In the genomic region with DNA sequence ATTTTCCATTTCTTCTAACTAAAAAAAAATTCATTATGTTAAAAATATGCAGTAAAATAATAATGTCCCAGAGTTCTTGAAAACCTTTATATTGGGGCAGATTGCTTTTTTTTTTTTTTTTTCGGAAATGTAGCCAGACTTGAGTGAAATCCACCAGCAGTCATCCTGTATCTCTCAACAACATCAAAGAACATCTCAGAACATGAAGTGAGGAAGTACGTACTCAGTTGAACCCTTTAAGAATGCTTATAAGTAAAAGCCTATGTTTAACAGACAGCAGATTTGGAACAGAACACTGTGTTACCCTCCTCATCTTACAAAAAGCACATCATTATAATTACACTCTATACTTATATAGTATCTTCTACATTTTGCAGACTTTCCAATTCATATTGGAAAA, we compare ENCODE assay signal across 24 cellular contexts. TPM values are rescaled to one million over a fixed set of nuclear protein-coding genes. Genes with fewer than 3 reads are reported as not detected.
DNase-seq lines count a peak whose midpoint lies in the region; ATAC-seq and TF ChIP-seq lines count a peak whose summit lies in the region.
"Had no signal": no experiment of that assay in that cellular context is flagged by ENCODE, and none has a peak within 500 bp of the region (broad histone marks: within the 10 kb centered on the region; RNA-seq: fewer than 3 reads in every experiment).

No MANE protein-coding gene starts in this region.

- no peaks in the 10 kb centered on the region for H3K9me3 Mint-ChIP-seq in CD14-positive monocyte
- no peaks in the 10 kb centered on the region for H3K9me3 Mint-ChIP-seq in CD4-positive, alpha-beta T cell
- H3K9me3 Mint-ChIP-seq in dendritic cell treated with granulocyte-macrophage colony-stimulating factor and Interleukin-4, amounts not matched to agents 40 ng/mL and 50 ng/mL, for 4 days, result no peaks in the 10 kb centered on the region
- H3K9me3 Mint-ChIP-seq: endodermal cell, IgD-negative memory B cell, mesothelial cell of epicardium had no signal

- H3K27ac ChIP-seq in CD4-positive, alpha-beta T cell (ENCODE audit: low read depth, low read length), result no peak overlapping the region
- H3K27ac ChIP-seq: breast epithelium, colonic mucosa, esophagus muscularis mucosa, gastroesophageal sphincter, PC-9 had no signal

- H3K4me1 Mint-ChIP-seq in CD14-positive monocyte, result peaks cover 55% of the 10 kb centered on the region
- peaks cover 65% of the 10 kb centered on the region for H3K4me1 Mint-ChIP-seq in CD4-positive, alpha-beta T cell (ENCODE audit: low read depth)
- peaks cover 44% of the 10 kb centered on the region for H3K4me1 Mint-ChIP-seq in dendritic cell treated with granulocyte-macrophage colony-stimulating factor and Interleukin-4, amounts not matched to agents 40 ng/mL and 50 ng/mL, for 4 days (ENCODE audit: low read depth)

- peak; percentile 63 for ATAC-seq in CD4-positive, alpha-beta T cell (ENCODE audit: poor library complexity)
- no peak for ATAC-seq in HG03565 (IDR thresholded peaks at IDR 0.05; ENCODE audit: unreplicated experiment)
- ATAC-seq: gastroesophageal sphincter had no signal

- peaks cover 18% of the 10 kb centered on the region in 2 donors for H3K36me3 Mint-ChIP-seq in CD14-positive monocyte
- peaks cover 6% of the 10 kb centered on the region for H3K36me3 Mint-ChIP-seq in CD4-positive, alpha-beta T cell (ENCODE audit: low read depth)
- H3K36me3 Mint-ChIP-seq in dendritic cell treated with granulocyte-macrophage colony-stimulating factor and Interleukin-4, amounts not matched to agents 40 ng/mL and 50 ng/mL, for 4 days (ENCODE audit: low read depth), result peaks cover 17% of the 10 kb centered on the region
- H3K36me3 Mint-ChIP-seq: IgD-negative memory B cell, mesothelial cell of epicardium had no signal

- no peak for TF ChIP-seq CTCF in CD14-positive monocyte (IDR thresholded peaks at IDR 0.05)
- no peak for TF ChIP-seq CTCF in CD4-positive, alpha-beta T cell (IDR thresholded peaks at IDR 0.05)

- CTCF ChIA-PET in CD4-positive, alpha-beta T cell (lab: Charles Lee), result interaction anchor here (0.6 to 1.2 kb wide), 2 partner anchors 9 to 13 kb away, joined by 3 read pairs; no protein-coding TSS in a partner anchor

- H3K27me3 Mint-ChIP-seq in CD14-positive monocyte (ENCODE audit: low read depth in 3 of 3), result no peaks in the 10 kb centered on the region
- H3K27me3 Mint-ChIP-seq in CD4-positive, alpha-beta T cell, result peaks cover 5% of the 10 kb centered on the region
- no peaks in the 10 kb centered on the region for H3K27me3 Mint-ChIP-seq in dendritic cell treated with granulocyte-macrophage colony-stimulating factor and Interleukin-4, amounts not matched to agents 40 ng/mL and 50 ng/mL, for 4 days

- POLR2A ChIA-PET in CD4-positive, alpha-beta T cell (lab: Charles Lee), result interaction anchor here (1.2 kb wide), 1 partner anchor 51 kb away, joined by 3 read pairs; a partner anchor contains a TSS

- no peaks in the 10 kb centered on the region for H3K27me3 ChIP-seq in CD4-positive, alpha-beta T cell (ENCODE audit: control insufficient read depth, insufficient read depth, low read length)
- H3K27me3 ChIP-seq: breast epithelium had no signal

- H3K4me3 Mint-ChIP-seq in CD14-positive monocyte, result no peak overlapping the region
- H3K4me3 Mint-ChIP-seq in CD4-positive, alpha-beta T cell, result peak overlapping the region; percentile 37
- H3K4me3 Mint-ChIP-seq in dendritic cell treated with granulocyte-macrophage colony-stimulating factor and Interleukin-4, amounts not matched to agents 40 ng/mL and 50 ng/mL, for 4 days, result no peak overlapping the region
- H3K4me3 Mint-ChIP-seq: endodermal cell, mesothelial cell of epicardium had no signal

- intact Hi-C loops in CD14-positive monocyte (cut with micrococcal nuclease), result loop anchor here (10.0 kb wide), 3 partner anchors 46 to 774 kb away; no protein-coding TSS in a partner anchor
- intact Hi-C loops in CD4-positive, alpha-beta T cell (cut with DNase I, micrococcal nuclease), result no loop called here
- intact Hi-C loops in dendritic cell treated with granulocyte-macrophage colony-stimulating factor and Interleukin-4, amounts not matched to agents 40 ng/mL and 50 ng/mL, for 4 days (cut with micrococcal nuclease), result no loop called here

- no peak for DNase-seq in CD14-positive monocyte (ENCODE audit: low spot score)
- DNase-seq in CD4-positive, alpha-beta T cell, result no peak
- DNase-seq in MV-4-11 (lab: John Stamatoyannopoulos, UW), result peak; percentile 34
- no peak for DNase-seq in inferior parietal cortex (ENCODE audit: extremely low spot score)
- DNase-seq in UCSD-AML1 (lab: John Stamatoyannopoulos, UW; ENCODE audit: unreplicated experiment), result no peak
- DNase-seq: activated naive CD4-positive, alpha-beta T cell; amygdala; colonic mucosa; endodermal cell; hypothalamus; MM.1S; NCI-H524; NK-92 treated with Interleukin-12 subunit alpha and Interleukin-12 subunit beta, amount 100 ng/mL, for 24 hours; PC-9; Right ventricle myocardium superior; stimulated activated CD4-positive, alpha-beta T cell treated with anti-CD3 and anti-CD28 coated beads, Interleukin-15, amount 100 ng/mL, for 24 hours; trophoblast cell had no signal

- peak overlapping the region in 6 of 7 donors; percentile 23 to 73 (median 64) for H3K27ac Mint-ChIP-seq in CD14-positive monocyte
- H3K27ac Mint-ChIP-seq in CD4-positive, alpha-beta T cell, result peak overlapping the region; percentile 40
- H3K27ac Mint-ChIP-seq in dendritic cell treated with granulocyte-macrophage colony-stimulating factor and Interleukin-4, amounts not matched to agents 40 ng/mL and 50 ng/mL, for 4 days, result peak overlapping the region; percentile 58
- H3K27ac Mint-ChIP-seq: endodermal cell, mesothelial cell of epicardium had no signal

- H3K9me3 ChIP-seq in CD4-positive, alpha-beta T cell (ENCODE audit: control insufficient read depth, low read length), result no peaks in the 10 kb centered on the region
- H3K9me3 ChIP-seq: breast epithelium, colonic mucosa, esophagus muscularis mucosa, gastroesophageal sphincter had no signal

RNA-seq across cellular contexts. Expression of a gene that starts 51.0 kb away (rescaled TPM):
- polyA plus RNA-seq in CD14-positive monocyte, result 1 to 10 TPM; 2.4 to 3.5 TPM
- total RNA-seq in CD4-positive, alpha-beta T cell, result 10 to 100 TPM in 1 of 2 experiments, 1 to 10 TPM in 1; 8.9 to 10.5 TPM

Comparison
In these comparisons a context has a peak if more than half of its experiments do, and no peak if none do; other contexts are left out.
1. intact Hi-C loops: an anchor here in CD14-positive monocyte (10.0 kb wide); none called in CD4-positive, alpha-beta T cell and dendritic cell treated with granulocyte-macrophage colony-stimulating factor and Interleukin-4, amounts not matched to agents 40 ng/mL and 50 ng/mL, for 4 days.